Comparison of ENCODE assay signal across 16 cellular contexts in genomic region chr11:115996125-115996807, GRCh38.
DNase-seq lines count a peak whose midpoint lies in the region; ATAC-seq, FAIRE-seq and TF ChIP-seq lines count a peak whose summit lies in the region.
"Had no signal": no experiment of that assay in that cellular context is flagged by ENCODE, and none has a peak within 500 bp of the region (broad histone marks: within the 10 kb centered on the region; RNA-seq: fewer than 3 reads in every experiment).

No MANE protein-coding gene starts in this region.

- H3K9me3 ChIP-seq in smooth muscle cell (replicated peaks; ENCODE audit: low read depth), result no peaks in the 10 kb centered on the region

- no peaks in the 10 kb centered on the region for H3K9me3 Mint-ChIP-seq in type B pancreatic cell
- H3K9me3 Mint-ChIP-seq: activated naive CD4-positive, alpha-beta T cell treated with anti-CD3 and anti-CD28 coated beads for 36 hours had no signal

- WGBS in smooth muscle cell (ENCODE audit: low lambda C conversion rate), result 94% methylated on average over 5 of the region's 5 CpGs

- no peak overlapping the region for H2AFZ ChIP-seq in smooth muscle cell (ENCODE audit: low read depth)

- no peak overlapping the region for H3K27ac Mint-ChIP-seq in type B pancreatic cell
- H3K27ac Mint-ChIP-seq: activated naive CD4-positive, alpha-beta T cell treated with anti-CD3 and anti-CD28 coated beads for 36 hours; nephron; stimulated activated effector memory CD8-positive, alpha-beta T cell treated with anti-CD3 and anti-CD28 coated beads, Interleukin-12 subunit alpha, Interleukin-12 subunit beta, amount 100 ng/mL, for 72 hours had no signal

- no peaks in the 10 kb centered on the region for H3K4me1 ChIP-seq in smooth muscle cell (ENCODE audit: low read depth)

- no peak for FAIRE-seq in D721Med (lab: Jason Lieb, UNC)
- FAIRE-seq: H1, islet of Langerhans had no signal

- no peak overlapping the region for H3K27ac ChIP-seq in smooth muscle cell (ENCODE audit: low read depth)
- H3K27ac ChIP-seq: SK-N-MC had no signal

- no peaks in the 10 kb centered on the region for H3K27me3 ChIP-seq in smooth muscle cell (ENCODE audit: low read depth)

- no peaks in the 10 kb centered on the region for H3K36me3 ChIP-seq in smooth muscle cell (ENCODE audit: low read depth)

- H3K36me3 Mint-ChIP-seq in type B pancreatic cell, result no peaks in the 10 kb centered on the region
- H3K36me3 Mint-ChIP-seq: stimulated activated effector memory CD8-positive, alpha-beta T cell treated with anti-CD3 and anti-CD28 coated beads, Interleukin-12 subunit alpha, Interleukin-12 subunit beta, amount 100 ng/mL, for 72 hours had no signal

- DNase-seq in GM19238 (ENCODE audit: insufficient read length, low spot score), result peak; percentile 69
- no peak for DNase-seq in D721Med (ENCODE audit: insufficient read length, low spot score)
- no peak for DNase-seq in smooth muscle cell (lab: John Stamatoyannopoulos, UW; ENCODE audit: unreplicated experiment)
- DNase-seq in DMS53 treated with DMSO at 0.1 percent for 48 hours (lab: John Stamatoyannopoulos, UW; ENCODE audit: unreplicated experiment), result no peak
- no peak for DNase-seq in type B pancreatic cell (ENCODE audit: extremely low spot score, unreplicated experiment)
- DNase-seq: activated CD4-positive, alpha-beta T cell treated with anti-CD3 and anti-CD28 coated beads, Interleukin-2, amount 50 U/mL, for 1 hour; activated naive CD4-positive, alpha-beta T cell treated with anti-CD3 and anti-CD28 coated beads for 36 hours; NCI-H524; stimulated activated CD4-positive, alpha-beta T cell treated with anti-CD3 and anti-CD28 coated beads, Interleukin-12 subunit alpha, Interleukin-12 subunit beta, amount 100 ng/mL, for 4 hours had no signal

- no peak for TF ChIP-seq CTCF in D721Med (IDR thresholded peaks at IDR 0.05; ENCODE audit: insufficient read depth, missing control alignments)
- TF ChIP-seq CTCF in smooth muscle cell (IDR thresholded peaks at IDR 0.05; ENCODE audit: borderline replicate concordance, insufficient read depth, poor library complexity, severe bottlenecking), result no peak
- TF ChIP-seq CTCF in type B pancreatic cell (conservative IDR thresholded peaks at IDR 0.05), result no peak

- H3K27me3 Mint-ChIP-seq in type B pancreatic cell, result no peaks in the 10 kb centered on the region

- H3K79me2 ChIP-seq in smooth muscle cell (ENCODE audit: low read depth), result no peaks in the 10 kb centered on the region

- H4K20me1 ChIP-seq in smooth muscle cell (ENCODE audit: low read depth), result no peaks in the 10 kb centered on the region

- no peaks in the 10 kb centered on the region for H3F3A ChIP-seq in smooth muscle cell (ENCODE audit: low read depth)

- ATAC-seq in HG02571 (IDR thresholded peaks at IDR 0.05; ENCODE audit: unreplicated experiment), result peak; percentile 99
- ATAC-seq in HG03196 (IDR thresholded peaks at IDR 0.05; ENCODE audit: unreplicated experiment), result peak; percentile 94
- ATAC-seq: stimulated activated effector memory CD8-positive, alpha-beta T cell treated with anti-CD3 and anti-CD28 coated beads, Interleukin-12 subunit alpha, Interleukin-12 subunit beta, amount 100 ng/mL, for 72 hours had no signal

- no peak overlapping the region for H3K4me3 Mint-ChIP-seq in type B pancreatic cell
- H3K4me3 Mint-ChIP-seq: activated naive CD4-positive, alpha-beta T cell treated with anti-CD3 and anti-CD28 coated beads for 36 hours; nephron; stimulated activated effector memory CD8-positive, alpha-beta T cell treated with anti-CD3 and anti-CD28 coated beads, Interleukin-12 subunit alpha, Interleukin-12 subunit beta, amount 100 ng/mL, for 72 hours had no signal

- H3K9ac ChIP-seq in smooth muscle cell (ENCODE audit: low read depth), result no peak overlapping the region

- H3K4me3 ChIP-seq in smooth muscle cell, result no peak overlapping the region
- H3K4me3 ChIP-seq: SK-N-MC had no signal

- no peaks in the 10 kb centered on the region for H3K4me1 Mint-ChIP-seq in type B pancreatic cell (ENCODE audit: unreplicated experiment)
- H3K4me1 Mint-ChIP-seq: stimulated activated effector memory CD8-positive, alpha-beta T cell treated with anti-CD3 and anti-CD28 coated beads, Interleukin-12 subunit alpha, Interleukin-12 subunit beta, amount 100 ng/mL, for 72 hours had no signal

- no peak overlapping the region for H3K4me2 ChIP-seq in smooth muscle cell
